Comparison of ENCODE assay signal across 8 cellular contexts in the genomic region with DNA sequence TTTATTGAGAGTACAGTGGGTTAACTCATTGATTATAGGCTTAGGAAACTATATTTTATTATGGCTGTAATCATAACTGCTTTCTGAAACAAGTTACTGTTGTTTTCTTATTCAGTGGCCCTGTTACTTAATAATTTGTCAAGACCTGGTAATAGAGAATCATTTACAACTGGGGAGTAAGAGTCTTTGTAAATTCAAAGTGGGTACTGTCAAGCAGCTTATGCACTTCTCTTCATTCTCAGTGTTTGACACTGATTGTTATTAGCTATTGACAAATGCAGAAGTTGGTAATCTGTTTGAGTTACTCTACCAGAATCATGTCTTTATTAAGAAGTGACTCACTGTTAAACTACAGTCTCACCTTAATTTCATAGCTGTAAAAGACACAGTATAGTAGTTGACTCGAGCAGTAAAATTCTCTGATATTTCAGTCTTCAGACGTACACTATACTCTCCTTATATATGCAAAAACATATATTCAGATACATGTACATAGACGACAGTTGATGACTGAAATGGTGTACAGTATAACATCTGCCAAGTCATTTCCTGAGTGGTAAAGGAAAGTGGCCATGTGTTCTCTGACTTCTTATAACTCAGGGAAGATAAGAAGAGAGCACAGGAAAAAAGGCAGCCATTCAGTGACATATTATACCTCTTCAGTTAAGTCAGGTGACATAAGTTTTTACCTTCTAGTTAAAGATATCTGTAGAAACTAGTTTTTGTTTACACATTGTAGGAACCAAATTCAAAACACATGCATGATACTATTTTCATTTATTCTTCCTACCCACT. TPM values are rescaled to one million over a fixed set of nuclear protein-coding genes. Genes with fewer than 3 reads are reported as not detected.
DNase-seq lines count a peak whose midpoint lies in the region; ATAC-seq and TF ChIP-seq lines count a peak whose summit lies in the region.

No MANE protein-coding gene starts in this region.

- H3K36me3 ChIP-seq in OCI-LY1 (ENCODE audit: insufficient read depth, low read length) (peaks cover 18% of the 10 kb centered on the region; the same call in 1 of the 2 replicates), H7 (replicated peaks; ENCODE audit: control insufficient read depth, insufficient read depth, low read length) (no peaks in the 10 kb centered on the region)

- TF ChIP-seq CTCF in OCI-LY1 (IDR thresholded peaks at IDR 0.05; ENCODE audit: low read length) = no peak

- H3K4me3 ChIP-seq in OCI-LY1 (ENCODE audit: low read depth, low read length, poor library complexity, severe bottlenecking) = no peak overlapping the region
- H3K4me3 ChIP-seq in H7 (ENCODE audit: insufficient read depth, low read depth, low read length) = no peak overlapping the region

- peak; percentile 67 for DNase-seq in iris pigment epithelial cell (ENCODE audit: low read depth)
- DNase-seq in H7 = no peak
- no peak for DNase-seq in substantia nigra (lab: John Stamatoyannopoulos, UW)
- no peak for DNase-seq in NCI-H2107 (lab: John Stamatoyannopoulos, UW)

- no peak overlapping the region for H2AFZ ChIP-seq in OCI-LY1 (ENCODE audit: low read length)

- no peak overlapping the region for H3K4me2 ChIP-seq in OCI-LY1 (ENCODE audit: low read length)

- H3K79me2 ChIP-seq in OCI-LY1 (ENCODE audit: insufficient read depth, low read length) = no peaks in the 10 kb centered on the region

- ATAC-seq in GM18861 (IDR thresholded peaks at IDR 0.05; ENCODE audit: unreplicated experiment) (peak; percentile 80), HG02678 (IDR thresholded peaks at IDR 0.05; ENCODE audit: unreplicated experiment) (peak; percentile 85), esophagus mucosa (no peak)

- no peaks in the 10 kb centered on the region for H3K9me3 ChIP-seq in OCI-LY1 (ENCODE audit: low read length)

- H3K27me3 ChIP-seq in OCI-LY1 (ENCODE audit: insufficient read depth, low read length) = no peaks in the 10 kb centered on the region
- no peaks in the 10 kb centered on the region for H3K27me3 ChIP-seq in H7 (ENCODE audit: control insufficient read depth, insufficient read depth, low read length)

- H3F3A ChIP-seq in OCI-LY1 (ENCODE audit: insufficient read depth, low read length) = peaks cover 6% of the 10 kb centered on the region; the same call in 1 of the 2 replicates

- no peak overlapping the region for H3K9ac ChIP-seq in OCI-LY1 (ENCODE audit: low read length)

- H3K27ac ChIP-seq in OCI-LY1 (ENCODE audit: low read depth, low read length, poor library complexity, severe bottlenecking) (peak overlapping the region; percentile 47), substantia nigra (ENCODE audit: low read depth, low read length, poor library complexity, severe bottlenecking) (no peak overlapping the region)

- H3K4me1 ChIP-seq in OCI-LY1 (ENCODE audit: insufficient read depth, low read length, severe bottlenecking) = peaks cover 34% of the 10 kb centered on the region

- no peaks in the 10 kb centered on the region for H4K20me1 ChIP-seq in OCI-LY1 (ENCODE audit: insufficient read depth, low read length)

- H3K9me2 ChIP-seq in OCI-LY1 (ENCODE audit: low read depth, low read length) = no peaks in the 10 kb centered on the region

RNA-seq across cellular contexts. Expression of a gene that starts 36.0 kb away (rescaled TPM):
- 16.5 TPM for total RNA-seq in esophagus mucosa
- total RNA-seq in H7 (2014; rRNA removed; shearing (Covaris generic)) = 20.3 and 23.7 TPM in 2 replicates
